Comparison of ENCODE assay signal across 1 cellular context in genomic region chr2:200747668-200748618, GRCh38.
TF ChIP-seq lines count a peak whose summit lies in the region.

No MANE protein-coding gene starts in this region.

TF ChIP-seq in HEK293, 187 proteins besides CTCF, POLR2A, EP300 and RAD21 (continued from another document):
- TF ChIP-seq GLI4 (tag by site-specific recombination; IDR thresholded peaks at IDR 0.05) (no peak), TRIM28 (IDR thresholded peaks at IDR 0.05; ENCODE audit: borderline replicate concordance, low read length) (peak; percentile 86), ZSCAN16 (tag by site-specific recombination; IDR thresholded peaks at IDR 0.05) (no peak), PRDM6 (tag by site-specific recombination; IDR thresholded peaks at IDR 0.05) (peak; percentile 56), ZNF2 (tag by site-specific recombination; IDR thresholded peaks at IDR 0.05) (0 out of 2 replicates have a peak, but pooled peaks have one; percentile 18), ZNF18 (tag by site-specific recombination; IDR thresholded peaks at IDR 0.05) (no peak), PRDM2 (tag by site-specific recombination; IDR thresholded peaks at IDR 0.05; ENCODE audit: borderline replicate concordance) (no peak), ZNF335 (tag by site-specific recombination; conservative IDR thresholded peaks at IDR 0.05) (0 out of 2 replicates have a peak, but pooled peaks have one; percentile 21), ZNF155 (tag by site-specific recombination; IDR thresholded peaks at IDR 0.05) (no peak), ZSCAN30 (tag by site-specific recombination; IDR thresholded peaks at IDR 0.05) (peak; percentile 54; the same call in 1 of the 2 replicates), ZNF132 (tag by site-specific recombination; IDR thresholded peaks at IDR 0.05; ENCODE audit: borderline replicate concordance) (no peak), ZFP69B (tag by site-specific recombination; IDR thresholded peaks at IDR 0.05) (peak; percentile 41; the same call in 1 of the 2 replicates), ZNF596 (tag by site-specific recombination; IDR thresholded peaks at IDR 0.05) (no peak), OVOL3 (tag by site-specific recombination; IDR thresholded peaks at IDR 0.05) (0 out of 2 replicates have a peak, but pooled peaks have one; percentile 44), BCL11A (tag by site-specific recombination; IDR thresholded peaks at IDR 0.05; ENCODE audit: low read depth) (0 out of 2 replicates have a peak, but pooled peaks have one; percentile 33), ZSCAN4 (tag by site-specific recombination; IDR thresholded peaks at IDR 0.05) (peak; percentile 81), GLIS2 (tag by site-specific recombination; IDR thresholded peaks at IDR 0.05) (no peak), ZNF654 (tag by site-specific recombination; IDR thresholded peaks at IDR 0.05; ENCODE audit: low read depth) (0 out of 2 replicates have a peak, but pooled peaks have one; percentile 3), ZNF600 (tag by site-specific recombination; IDR thresholded peaks at IDR 0.05) (peak; percentile 99), ZNF138 (tag by site-specific recombination; IDR thresholded peaks at IDR 0.05; ENCODE audit: borderline replicate concordance) (no peak), ZIC2 (tag by site-specific recombination; IDR thresholded peaks at IDR 0.05) (no peak), PRDM1 (tag by site-specific recombination; IDR thresholded peaks at IDR 0.05) (no peak), ZNF670 (tag by site-specific recombination; IDR thresholded peaks at IDR 0.05; ENCODE audit: low read depth) (no peak), ZNF843 (tag by site-specific recombination; IDR thresholded peaks at IDR 0.05) (peak; percentile 50; the same call in 1 of the 2 replicates), GFI1B (tag by site-specific recombination; IDR thresholded peaks at IDR 0.05) (peak; percentile 90), ZNF311 (tag by site-specific recombination; IDR thresholded peaks at IDR 0.05; ENCODE audit: borderline replicate concordance) (no peak), ZNF140 (tag by site-specific recombination; IDR thresholded peaks at IDR 0.05) (no peak), KLF10 (tag by site-specific recombination; IDR thresholded peaks at IDR 0.05) (no peak), ZNF473 (tag by site-specific recombination; IDR thresholded peaks at IDR 0.05) (no peak), ZNF621 (tag by site-specific recombination; IDR thresholded peaks at IDR 0.05) (no peak), TSHZ1 (tag by site-specific recombination; IDR thresholded peaks at IDR 0.05; ENCODE audit: borderline replicate concordance) (peak; percentile 40; the same call in 1 of the 2 replicates), ZNF530 (tag by site-specific recombination; IDR thresholded peaks at IDR 0.05; ENCODE audit: low read depth) (no peak), ZNF560 (tag by site-specific recombination; IDR thresholded peaks at IDR 0.05; ENCODE audit: borderline replicate concordance) (no peak), GLIS1 (tag by site-specific recombination; IDR thresholded peaks at IDR 0.05) (no peak), ZNF658 (tag by site-specific recombination; IDR thresholded peaks at IDR 0.05) (no peak), MEIS1 (CRISPR knock-in tag; IDR thresholded peaks at IDR 0.05; ENCODE audit: borderline replicate concordance) (no peak), ZNF555 (tag by site-specific recombination; conservative IDR thresholded peaks at IDR 0.05) (no peak), ZNF37A (tag by site-specific recombination; IDR thresholded peaks at IDR 0.05) (no peak), ZBTB21 (tag by site-specific recombination; IDR thresholded peaks at IDR 0.05) (no peak), ZNF692 (tag by site-specific recombination; IDR thresholded peaks at IDR 0.05) (no peak)
TF ChIP-seq in HEK293: peak in this region for 31.
